12 cellular contexts compared by ENCODE assay signal in the genomic region with DNA sequence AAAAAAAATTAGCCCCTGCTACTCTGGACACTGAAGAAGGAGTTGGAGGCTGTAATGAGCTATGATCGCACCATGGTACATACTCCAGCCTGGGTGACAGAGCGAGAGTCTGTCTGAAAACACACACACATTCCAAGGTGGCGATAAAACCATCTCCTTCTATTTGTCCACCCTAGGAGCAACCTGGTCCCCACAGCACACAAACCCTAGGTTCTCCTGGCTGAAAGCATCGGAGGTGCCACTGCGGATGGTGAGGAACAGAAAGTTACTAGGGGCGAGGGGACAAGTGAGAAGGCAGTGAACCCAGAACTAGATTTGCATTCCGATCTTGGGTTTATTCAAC. TPM values are rescaled to one million over a fixed set of nuclear protein-coding genes. Genes with fewer than 3 reads are reported as not detected.
DNase-seq lines count a peak whose midpoint lies in the region; ATAC-seq, FAIRE-seq and TF ChIP-seq lines count a peak whose summit lies in the region.
"Had no signal": no experiment of that assay in that cellular context is flagged by ENCODE, and none has a peak within 500 bp of the region (broad histone marks: within the 10 kb centered on the region; RNA-seq: fewer than 3 reads in every experiment).

No MANE protein-coding gene starts in this region.

- H2AFZ ChIP-seq in trophoblast cell (ENCODE audit: insufficient read depth, low read length, poor library complexity), result no peak overlapping the region

- H3K4me3 Mint-ChIP-seq in Caco-2 (ENCODE audit: unreplicated experiment) (no peak overlapping the region), HFFc6 (no peak overlapping the region)
- no peak overlapping the region for H3K4me3 Mint-ChIP-seq in activated CD8-positive, alpha-beta T cell treated with anti-CD3 and anti-CD28 coated beads, Interleukin-2, amount 10 ng/mL, durations not matched to agents 7 days and 5 days
- peak overlapping the region in 6 of 10 donors; percentile 1 to 82 (median 45) for H3K4me3 Mint-ChIP-seq in naive thymus-derived CD8-positive, alpha-beta T cell

- H3K27ac Mint-ChIP-seq in Caco-2 (ENCODE audit: unreplicated experiment) (peak overlapping the region; percentile 32), HFFc6 (peak overlapping the region; percentile 79)
- peak overlapping the region; percentile 52 for H3K27ac Mint-ChIP-seq in activated CD8-positive, alpha-beta T cell treated with anti-CD3 and anti-CD28 coated beads, Interleukin-2, amount 10 ng/mL, durations not matched to agents 7 days and 5 days
- H3K27ac Mint-ChIP-seq in naive thymus-derived CD8-positive, alpha-beta T cell, result peak overlapping the region; percentile 33 to 91 (median 66)

- no peak overlapping the region for H3K4me2 ChIP-seq in trophoblast cell (ENCODE audit: low read length)

- H3K36me3 Mint-ChIP-seq in Caco-2 (ENCODE audit: insufficient read depth, unreplicated experiment) (peaks cover 98% of the 10 kb centered on the region), HFFc6 (ENCODE audit: low read depth) (peaks cover 30% of the 10 kb centered on the region)
- peaks cover 51% of the 10 kb centered on the region for H3K36me3 Mint-ChIP-seq in activated CD8-positive, alpha-beta T cell treated with anti-CD3 and anti-CD28 coated beads, Interleukin-2, amount 10 ng/mL, durations not matched to agents 7 days and 5 days (ENCODE audit: low read depth)
- H3K36me3 Mint-ChIP-seq in naive thymus-derived CD8-positive, alpha-beta T cell, result peaks cover 0 to 47% (median 13%) of the 10 kb centered on the region in 3 donors

- H2BK5ac ChIP-seq in trophoblast cell (ENCODE audit: low read depth, low read length, poor library complexity), result no peak overlapping the region

- no peak overlapping the region for H2AK5ac ChIP-seq in trophoblast cell (ENCODE audit: low read length)

- H3K9me3 Mint-ChIP-seq in Caco-2 (ENCODE audit: unreplicated experiment) (no peaks in the 10 kb centered on the region), HFFc6 (no peaks in the 10 kb centered on the region)
- H3K9me3 Mint-ChIP-seq in activated CD8-positive, alpha-beta T cell treated with anti-CD3 and anti-CD28 coated beads, Interleukin-2, amount 10 ng/mL, durations not matched to agents 7 days and 5 days (ENCODE audit: insufficient read depth), result no peaks in the 10 kb centered on the region
- H3K9me3 Mint-ChIP-seq in naive thymus-derived CD8-positive, alpha-beta T cell, result no peaks in the 10 kb centered on the region
- H3K9me3 Mint-ChIP-seq: activated naive CD4-positive, alpha-beta T cell treated with anti-CD3 and anti-CD28 coated beads, Interleukin-2, amount 50 U/mL, for 24 hours had no signal

- H3K36me3 ChIP-seq in Caco-2 (ENCODE audit: control insufficient read depth, insufficient read depth, low read length) (peaks cover 2% of the 10 kb centered on the region; the same call in 1 of the 2 replicates), trophoblast cell (ENCODE audit: control insufficient read depth in 1 of 2, insufficient read depth in 2 of 2, low read length in 2 of 2) (peaks cover 55% of the 10 kb centered on the region in 2 experiments), esophagus squamous epithelium (peaks cover 38 to 66% (median 49%) of the 10 kb centered on the region in 3 donors)

- H3K79me1 ChIP-seq in trophoblast cell (ENCODE audit: low read length), result peaks cover 6% of the 10 kb centered on the region

- whole genome bisulfite sequencing in trophoblast cell (ENCODE audit: extremely low coverage, insufficient coverage, insufficient read length), result no CpG with 5 or more reads among the region's 7 CpGs
- 82 to 92% methylated on average over 7 of the region's 7 CpGs for WGBS in esophagus squamous epithelium, 2 donors

- H3K27me3 Mint-ChIP-seq in Caco-2 (ENCODE audit: insufficient read depth, unreplicated experiment) (no peaks in the 10 kb centered on the region), HFFc6 (ENCODE audit: insufficient read depth) (no peaks in the 10 kb centered on the region)
- H3K27me3 Mint-ChIP-seq in activated CD8-positive, alpha-beta T cell treated with anti-CD3 and anti-CD28 coated beads, Interleukin-2, amount 10 ng/mL, durations not matched to agents 7 days and 5 days (ENCODE audit: low read depth), result no peaks in the 10 kb centered on the region
- H3K27me3 Mint-ChIP-seq in naive thymus-derived CD8-positive, alpha-beta T cell, result peaks cover 0 to 1% (median 0%) of the 10 kb centered on the region in 5 donors
- H3K27me3 Mint-ChIP-seq: activated naive CD4-positive, alpha-beta T cell treated with anti-CD3 and anti-CD28 coated beads, Interleukin-2, amount 50 U/mL, for 24 hours had no signal

- no peak overlapping the region for H3K23ac ChIP-seq in trophoblast cell (ENCODE audit: low read length)

- intact Hi-C loops in Caco-2 (cut with micrococcal nuclease; ENCODE audit: unreplicated experiment) (loop anchor here (2.0 kb wide), 1 partner anchor 58 kb away; no protein-coding TSS in a partner anchor), esophagus squamous epithelium (cut with DNase I) (no loop called here)

- POLR2A ChIA-PET in Caco-2 (lab: Charles Lee), result interaction anchor here (2.4 kb wide), 1 partner anchor 38 kb away, joined by 21 read pairs; the partner anchor contains the start of gene PGP
- POLR2A ChIA-PET in activated CD8-positive, alpha-beta T cell treated with anti-CD3 and anti-CD28 coated beads, Interleukin-2, amount 10 ng/mL, durations not matched to agents 7 days and 5 days (lab: Charles Lee), result interaction anchor here (1.5 to 3.5 kb wide), 3 partner anchors 10 to 98 kb away, joined by 5 to 14 read pairs (median 11); partner anchors contain the start of gene TRAF7
- POLR2A ChIA-PET in naive thymus-derived CD8-positive, alpha-beta T cell (lab: Charles Lee), result interaction anchor here (0.6 to 3.5 kb wide), 6 partner anchors 9 to 269 kb away, joined by 3 to 31 read pairs (median 6); partner anchors contain the start of genes GFER, PGP and RNPS1

- H3K14ac ChIP-seq in trophoblast cell (ENCODE audit: low read length), result no peak overlapping the region

- no peak for TF ChIP-seq CTCF in Caco-2 (IDR thresholded peaks at IDR 0.05; ENCODE audit: insufficient read depth in 1 of 2, low read depth in 1 of 2, low read length in 1 of 2, severe bottlenecking in 1 of 2, unreplicated experiment in 1 of 2)
- TF ChIP-seq CTCF in HFFc6 (IDR thresholded peaks at IDR 0.05), result no peak
- no peak for TF ChIP-seq CTCF in esophagus squamous epithelium (IDR thresholded peaks at IDR 0.05)

- no peak for TF ChIP-seq POLR2A in esophagus squamous epithelium (IDR thresholded peaks at IDR 0.05)

- H4K91ac ChIP-seq in trophoblast cell (ENCODE audit: low read depth, low read length), result no peak overlapping the region

- H3K27me3 ChIP-seq in Caco-2 (replicated peaks; ENCODE audit: control insufficient read depth, insufficient read depth, low read length) (no peaks in the 10 kb centered on the region), trophoblast cell (ENCODE audit: insufficient read depth, low read length) (no peaks in the 10 kb centered on the region), esophagus squamous epithelium (no peaks in the 10 kb centered on the region)
- H3K27me3 ChIP-seq: vagina had no signal

- H3K4ac ChIP-seq in trophoblast cell (ENCODE audit: low read depth, low read length), result no peak overlapping the region

- no peak overlapping the region for H4K12ac ChIP-seq in trophoblast cell (ENCODE audit: low read depth, low read length)

- H3K4me1 ChIP-seq in Caco-2 (peaks cover 7% of the 10 kb centered on the region), trophoblast cell (ENCODE audit: control insufficient read depth in 1 of 2, insufficient read depth in 2 of 2, low read length in 2 of 2) (peaks cover 7 to 9% of the 10 kb centered on the region in 2 experiments), esophagus squamous epithelium (peaks cover 7 to 33% (median 18%) of the 10 kb centered on the region in 3 donors)

- no peaks in the 10 kb centered on the region for H3K9me3 ChIP-seq in Caco-2
- peaks cover 1% of the 10 kb centered on the region for H3K9me3 ChIP-seq in trophoblast cell (ENCODE audit: insufficient read depth, low read depth, low read length)
- H3K9me3 ChIP-seq in esophagus squamous epithelium, result no peaks in the 10 kb centered on the region
- H3K9me3 ChIP-seq: vagina had no signal

- no peak overlapping the region for H2BK120ac ChIP-seq in trophoblast cell (ENCODE audit: insufficient read depth, low read length, poor library complexity)

- CTCF ChIA-PET in Caco-2 (lab: Charles Lee), result interaction anchor here (0.7 to 2.2 kb wide), 3 partner anchors 14 to 207 kb away, joined by 3 to 29 read pairs (median 3); partner anchors contain the start of genes CASKIN1 and TEDC2
- CTCF ChIA-PET in activated CD8-positive, alpha-beta T cell treated with anti-CD3 and anti-CD28 coated beads, Interleukin-2, amount 10 ng/mL, durations not matched to agents 7 days and 5 days (lab: Charles Lee), result interaction anchor here (0.7 to 2.6 kb wide), 6 partner anchors 10 to 97 kb away, joined by 3 to 18 read pairs (median 10); partner anchors contain the start of genes E4F1, MLST8 and TRAF7

- no peak overlapping the region for H4K8ac ChIP-seq in trophoblast cell (ENCODE audit: low read depth, low read length)

- H3K4me3 ChIP-seq in Caco-2 (ENCODE audit: low read depth, low read length), result no peak overlapping the region
- H3K4me3 ChIP-seq in trophoblast cell (ENCODE audit: low read depth, low read length), result no peak overlapping the region
- no peak overlapping the region for H3K4me3 ChIP-seq in esophagus squamous epithelium
- H3K4me3 ChIP-seq: vagina had no signal

- H3K4me1 Mint-ChIP-seq in Caco-2 (ENCODE audit: low read depth, unreplicated experiment) (peaks cover 7% of the 10 kb centered on the region), HFFc6 (ENCODE audit: low read depth) (peaks cover 24% of the 10 kb centered on the region)
- H3K4me1 Mint-ChIP-seq in activated CD8-positive, alpha-beta T cell treated with anti-CD3 and anti-CD28 coated beads, Interleukin-2, amount 10 ng/mL, durations not matched to agents 7 days and 5 days (ENCODE audit: low read depth), result peaks cover 6% of the 10 kb centered on the region
- H3K4me1 Mint-ChIP-seq in naive thymus-derived CD8-positive, alpha-beta T cell, result peaks cover 0 to 16% (median 7%) of the 10 kb centered on the region in 4 donors

- no peak for FAIRE-seq in GM19239 (lab: Jason Lieb, UNC)

- no peak for ATAC-seq in activated CD8-positive, alpha-beta T cell treated with anti-CD3 and anti-CD28 coated beads, Interleukin-2, amount 10 ng/mL, durations not matched to agents 7 days and 5 days
- no peak for ATAC-seq in naive thymus-derived CD8-positive, alpha-beta T cell

- H3K27ac ChIP-seq in trophoblast cell (ENCODE audit: low read depth, low read length) (no peak overlapping the region), esophagus squamous epithelium (peak overlapping the region in 1 of 4 donors; percentile 99)
- H3K27ac ChIP-seq: vagina had no signal

- H3K9ac ChIP-seq in trophoblast cell (ENCODE audit: low read length), result no peak overlapping the region

- no peak for DNase-seq in Caco-2
- no peak for DNase-seq in HFFc6
- DNase-seq in activated CD8-positive, alpha-beta T cell treated with anti-CD3 and anti-CD28 coated beads, Interleukin-2, amount 10 ng/mL, durations not matched to agents 7 days and 5 days, result no peak
- no peak for DNase-seq in naive thymus-derived CD8-positive, alpha-beta T cell
- DNase-seq in GM19239 (ENCODE audit: insufficient read length, low spot score), result no peak
- DNase-seq in trophoblast cell, result no peak
- no peak for DNase-seq in esophagus squamous epithelium (lab: John Stamatoyannopoulos, UW)
- DNase-seq: DMS153, NCI-H2081 treated with DMSO at 0.1 percent for 48 hours, WERI-Rb-1 had no signal

- H2BK12ac ChIP-seq in trophoblast cell (ENCODE audit: low read length), result no peak overlapping the region

- no peak overlapping the region for H3K18ac ChIP-seq in trophoblast cell (ENCODE audit: low read length)

- H3K79me2 ChIP-seq in trophoblast cell (ENCODE audit: control insufficient read depth, insufficient read depth, low read length, poor library complexity), result peaks cover 5% of the 10 kb centered on the region

- BruUV-seq in Caco-2 (replicated peaks; lab: Mats Ljungman, UMichigan), result no TSS peak

RNA-seq across cellular contexts. Expression of gene ECI1, which starts 1.4 kb away (rescaled TPM):
- 135 and 157 TPM in 2 replicates for total RNA-seq in Caco-2 (2022)
- total RNA-seq in HFFc6 (2021; fragmentation: NEBNext Ultra II Directional; extraction: Animal tissue kit (Norgen Biotek cat#: 25700)), result 10 to 100 TPM; 30.3 to 47.8 (median 35.4) TPM
- total RNA-seq in activated CD8-positive, alpha-beta T cell treated with anti-CD3 and anti-CD28 coated beads, Interleukin-2, amount 10 ng/mL, durations not matched to agents 7 days and 5 days, result 10 to 100 TPM; 36.0 to 41.1 TPM
- total RNA-seq in naive thymus-derived CD8-positive, alpha-beta T cell, result 10 to 100 TPM; 22.1 to 25.1 TPM
- 10 to 100 TPM; 30.6 to 40.4 (median 31.0) TPM for polyA plus RNA-seq in naive thymus-derived CD8-positive, alpha-beta T cell
- 41.1 and 43.5 TPM in 2 replicates for polyA plus RNA-seq in trophoblast cell (2013)
- 10 to 100 TPM; 38.6 to 50.7 (median 42.6) TPM for total RNA-seq in esophagus squamous epithelium

RNA-seq across cellular contexts. Expression of gene RNPS1, which starts 15.1 kb away (rescaled TPM):
- total RNA-seq in Caco-2 (2022), result 207 and 210 TPM in 2 replicates
- total RNA-seq in HFFc6 (2021; fragmentation: NEBNext Ultra II Directional; extraction: Animal tissue kit (Norgen Biotek cat#: 25700)), result 100 to 1,000 TPM; 127 to 163 (median 140) TPM
- 100 to 1,000 TPM; 260 to 268 TPM for total RNA-seq in activated CD8-positive, alpha-beta T cell treated with anti-CD3 and anti-CD28 coated beads, Interleukin-2, amount 10 ng/mL, durations not matched to agents 7 days and 5 days
- total RNA-seq in naive thymus-derived CD8-positive, alpha-beta T cell, result 100 to 1,000 TPM; 162 to 165 TPM
- 100 to 1,000 TPM; 197 to 289 (median 228) TPM for polyA plus RNA-seq in naive thymus-derived CD8-positive, alpha-beta T cell
- polyA plus RNA-seq in trophoblast cell (2013), result 189 TPM in 2 replicates
- 100 to 1,000 TPM in 3 of 4 donors, 10 to 100 TPM in 1; 93.0 to 125 (median 114) TPM for total RNA-seq in esophagus squamous epithelium

RNA-seq across cellular contexts. Expression of gene DNASE1L2, which starts 16.5 kb away (rescaled TPM):
- total RNA-seq in Caco-2 (2022), result 0.27 and 1.00 TPM in 2 replicates
- total RNA-seq in HFFc6 (2021; fragmentation: NEBNext Ultra II Directional; extraction: Animal tissue kit (Norgen Biotek cat#: 25700)), result 1 to 10 TPM in 4 of 6 experiments, under 1 TPM in 2; 0.82 to 1.5 (median 1.1) TPM
- 1 to 10 TPM; 3.3 to 4.1 TPM for total RNA-seq in activated CD8-positive, alpha-beta T cell treated with anti-CD3 and anti-CD28 coated beads, Interleukin-2, amount 10 ng/mL, durations not matched to agents 7 days and 5 days
- total RNA-seq in naive thymus-derived CD8-positive, alpha-beta T cell, result 1 to 10 TPM; 1.4 to 1.6 TPM
- polyA plus RNA-seq in naive thymus-derived CD8-positive, alpha-beta T cell, result not detected
- 0.31 and 0.41 TPM in 2 replicates for polyA plus RNA-seq in trophoblast cell (2013)
- total RNA-seq in esophagus squamous epithelium, result under 1 TPM in 3 of 4 donors, not detected in 1; 0.38 to 0.61 (median 0.57) TPM

RNA-seq across cellular contexts. Expression of gene E4F1, which starts 29.4 kb away (rescaled TPM):
- total RNA-seq in Caco-2 (2022) (29.5 and 30.1 TPM in 2 replicates), esophagus squamous epithelium (10 to 100 TPM; 16.8 to 25.6 (median 19.2) TPM)
- total RNA-seq in HFFc6 (2021; fragmentation: NEBNext Ultra II Directional; extraction: Animal tissue kit (Norgen Biotek cat#: 25700)), result 10 to 100 TPM; 15.8 to 19.8 (median 16.7) TPM
- total RNA-seq in activated CD8-positive, alpha-beta T cell treated with anti-CD3 and anti-CD28 coated beads, Interleukin-2, amount 10 ng/mL, durations not matched to agents 7 days and 5 days, result 10 to 100 TPM; 33.8 to 34.3 TPM
- total RNA-seq in naive thymus-derived CD8-positive, alpha-beta T cell, result 10 to 100 TPM; 39.5 to 41.2 TPM
- 10 to 100 TPM in 2 of 3 donors, 1 to 10 TPM in 1; 8.7 to 19.2 (median 10.9) TPM for polyA plus RNA-seq in naive thymus-derived CD8-positive, alpha-beta T cell
- 11.3 and 12.5 TPM in 2 replicates for polyA plus RNA-seq in trophoblast cell (2013)

RNA-seq across cellular contexts. Expression of gene PGP, which starts 38.1 kb away (rescaled TPM):
- total RNA-seq in Caco-2 (2022) (31.1 and 36.2 TPM in 2 replicates), esophagus squamous epithelium (10 to 100 TPM in 1 of 4 donors, 1 to 10 TPM in 3; 5.5 to 14.2 (median 7.4) TPM)
- 10 to 100 TPM; 12.8 to 17.8 (median 15.1) TPM for total RNA-seq in HFFc6 (2021; fragmentation: NEBNext Ultra II Directional; extraction: Animal tissue kit (Norgen Biotek cat#: 25700))
- total RNA-seq in activated CD8-positive, alpha-beta T cell treated with anti-CD3 and anti-CD28 coated beads, Interleukin-2, amount 10 ng/mL, durations not matched to agents 7 days and 5 days, result 10 to 100 TPM; 28.5 to 29.0 TPM
- 10 to 100 TPM; 22.8 to 28.1 TPM for total RNA-seq in naive thymus-derived CD8-positive, alpha-beta T cell
- 10 to 100 TPM in 2 of 3 donors, 1 to 10 TPM in 1; 8.7 to 17.7 (median 11.6) TPM for polyA plus RNA-seq in naive thymus-derived CD8-positive, alpha-beta T cell
- 36.6 and 37.5 TPM in 2 replicates for polyA plus RNA-seq in trophoblast cell (2013)

Comparison
In these comparisons a context has a peak if more than half of its experiments do, and no peak if none do; other contexts are left out.
1. H3K4me3 Mint-ChIP-seq: peak in naive thymus-derived CD8-positive, alpha-beta T cell (6 of 10); none in Caco-2 (single experiment), HFFc6 (single experiment) and activated CD8-positive, alpha-beta T cell treated with anti-CD3 and anti-CD28 coated beads, Interleukin-2, amount 10 ng/mL, durations not matched to agents 7 days and 5 days (single experiment).
2. Peak in every context shown above with its lines, with median percentiles within 50 percentile points of each other: H3K27ac Mint-ChIP-seq.